Comparison of ENCODE assay signal across 15 cellular contexts in the genomic region with DNA sequence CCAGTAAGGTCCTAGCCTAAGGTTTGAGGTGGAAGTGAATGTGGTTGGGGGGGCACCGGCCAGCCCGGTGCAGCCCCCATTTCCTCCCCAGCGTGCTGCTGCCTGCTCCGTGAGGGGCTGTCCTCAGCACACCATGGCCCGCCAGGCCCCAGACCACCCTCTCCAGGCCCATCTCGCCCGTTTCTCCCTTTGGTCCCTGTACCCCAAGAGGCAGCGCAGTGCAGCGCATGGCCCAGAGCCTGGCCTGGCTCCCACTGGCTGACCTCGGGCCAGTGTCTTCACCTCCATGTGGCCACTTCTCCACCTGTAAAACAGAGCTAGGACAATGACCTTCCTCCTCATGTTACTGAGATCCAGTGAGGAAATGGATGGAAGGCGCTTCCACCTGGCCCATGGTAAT.
DNase-seq lines count a peak whose midpoint lies in the region; ATAC-seq and TF ChIP-seq lines count a peak whose summit lies in the region.
"Had no signal": no experiment of that assay in that cellular context is flagged by ENCODE, and none has a peak within 500 bp of the region (broad histone marks: within the 10 kb centered on the region; RNA-seq: fewer than 3 reads in every experiment).

No MANE protein-coding gene starts in this region.

- H2BK120ac ChIP-seq in neuronal stem cell (ENCODE audit: low read depth, low read length): no peak overlapping the region

- TF ChIP-seq CTCF in Caco-2 (IDR thresholded peaks at IDR 0.05; ENCODE audit: insufficient read depth in 1 of 2, low read depth in 1 of 2, low read length in 1 of 2, severe bottlenecking in 1 of 2, unreplicated experiment in 1 of 2) (no peak), brain (conservative IDR thresholded peaks at IDR 0.05) (no peak)

- intact Hi-C loops in Caco-2 (cut with micrococcal nuclease; ENCODE audit: unreplicated experiment): no loop called here

- H3K4me3 Mint-ChIP-seq in Caco-2 (ENCODE audit: unreplicated experiment) (no peak overlapping the region), brain (no peak overlapping the region)
- no peak overlapping the region for H3K4me3 Mint-ChIP-seq in stimulated activated naive CD8-positive, alpha-beta T cell treated with anti-CD3 and anti-CD28 coated beads, Interleukin-15, amount 100 ng/mL, for 72 hours
- H3K4me3 Mint-ChIP-seq: CD4-positive, CD25-positive, alpha-beta regulatory T cell had no signal

- no peak overlapping the region for H3K4me3 ChIP-seq in Caco-2 (ENCODE audit: low read depth, low read length)
- no peak overlapping the region for H3K4me3 ChIP-seq in neuronal stem cell (ENCODE audit: low read length in 2 of 2)
- H3K4me3 ChIP-seq: BLaER1 treated with 17β-estradiol and CSF1 and Interleukin-3, amounts not matched to agents 10 nM and 100 nM had no signal

- H3K23ac ChIP-seq in neuronal stem cell (ENCODE audit: low read depth, low read length, poor library complexity): no peak overlapping the region

- ATAC-seq in stimulated activated naive CD8-positive, alpha-beta T cell treated with anti-CD3 and anti-CD28 coated beads, Interleukin-15, amount 100 ng/mL, for 72 hours: no peak
- no peak for ATAC-seq in HG02970 (IDR thresholded peaks at IDR 0.05; ENCODE audit: low FRiP score, unreplicated experiment)
- ATAC-seq: HCT116 had no signal

- H3K27me3 Mint-ChIP-seq in Caco-2 (ENCODE audit: insufficient read depth, unreplicated experiment) (no peaks in the 10 kb centered on the region), brain (peaks cover 3% of the 10 kb centered on the region)
- H3K27me3 Mint-ChIP-seq in stimulated activated naive CD8-positive, alpha-beta T cell treated with anti-CD3 and anti-CD28 coated beads, Interleukin-15, amount 100 ng/mL, for 72 hours: no peaks in the 10 kb centered on the region
- H3K27me3 Mint-ChIP-seq: CD4-positive, CD25-positive, alpha-beta regulatory T cell had no signal

- H3K9me3 ChIP-seq in Caco-2: no peaks in the 10 kb centered on the region
- H3K9me3 ChIP-seq in neuronal stem cell (replicated peaks in 1 of 2; ENCODE audit: control insufficient read depth in 2 of 2, insufficient read depth in 1 of 2, low read depth in 1 of 2, low read length in 2 of 2): no peaks in the 10 kb centered on the region
- H3K9me3 ChIP-seq: BLaER1 treated with 17β-estradiol and CSF1 and Interleukin-3, amounts not matched to agents 10 nM and 100 nM had no signal

- peak overlapping the region; percentile 77 for H3K27ac Mint-ChIP-seq in Caco-2 (ENCODE audit: unreplicated experiment)
- H3K27ac Mint-ChIP-seq in brain: peak overlapping the region in 4 of 5 experiments; percentile 31 to 92 (median 66)
- no peak overlapping the region for H3K27ac Mint-ChIP-seq in stimulated activated naive CD8-positive, alpha-beta T cell treated with anti-CD3 and anti-CD28 coated beads, Interleukin-15, amount 100 ng/mL, for 72 hours
- H3K27ac Mint-ChIP-seq: CD4-positive, CD25-positive, alpha-beta regulatory T cell had no signal

- CTCF ChIA-PET in Caco-2 (lab: Charles Lee): interaction anchor here (0.6 to 1.1 kb wide), 4 partner anchors 15 to 115 kb away, joined by 3 to 8 read pairs (median 3); no protein-coding TSS in a partner anchor

- no peak overlapping the region for H2BK5ac ChIP-seq in neuronal stem cell (ENCODE audit: low read length)

- H3K36me3 ChIP-seq in Caco-2 (ENCODE audit: control insufficient read depth, insufficient read depth, low read length) (no peaks in the 10 kb centered on the region), neuronal stem cell (replicated peaks in 1 of 2; ENCODE audit: control insufficient read depth in 2 of 2, insufficient read depth in 2 of 2, low read length in 2 of 2) (no peaks in the 10 kb centered on the region)
- H3K36me3 ChIP-seq: BLaER1 treated with 17β-estradiol and CSF1 and Interleukin-3, amounts not matched to agents 10 nM and 100 nM had no signal

- H3K14ac ChIP-seq in neuronal stem cell (ENCODE audit: low read length): no peak overlapping the region

- H3K4me1 ChIP-seq in Caco-2: peaks cover 45% of the 10 kb centered on the region
- peaks cover 14 to 55% of the 10 kb centered on the region in 2 donors for H3K4me1 ChIP-seq in neuronal stem cell (ENCODE audit: control insufficient read depth in 2 of 2, insufficient read depth in 1 of 2, low read depth in 1 of 2, low read length in 2 of 2)

- peaks cover 26% of the 10 kb centered on the region for H3K4me1 Mint-ChIP-seq in Caco-2 (ENCODE audit: low read depth, unreplicated experiment)
- peaks cover 74% of the 10 kb centered on the region for H3K4me1 Mint-ChIP-seq in brain
- H3K4me1 Mint-ChIP-seq in stimulated activated naive CD8-positive, alpha-beta T cell treated with anti-CD3 and anti-CD28 coated beads, Interleukin-15, amount 100 ng/mL, for 72 hours: peaks cover 35% of the 10 kb centered on the region

- H2BK15ac ChIP-seq in neuronal stem cell (ENCODE audit: low read length): peak overlapping the region; percentile 28

- DNase-seq in NCI-H2107 treated with DMSO at 0.1 percent for 48 hours (lab: John Stamatoyannopoulos, UW; ENCODE audit: unreplicated experiment): peak; percentile 30
- DNase-seq in NCI-H2107 (lab: John Stamatoyannopoulos, UW): no peak
- DNase-seq in Caco-2: no peak
- no peak for DNase-seq in neuronal stem cell (ENCODE audit: low spot score)
- DNase-seq in stimulated activated naive CD8-positive, alpha-beta T cell treated with anti-CD3 and anti-CD28 coated beads, Interleukin-15, amount 100 ng/mL, for 72 hours: no peak
- DNase-seq: 8988T; AML-193; CD4-positive, CD25-positive, alpha-beta regulatory T cell; GF-D8; IMR-90; KG1 had no signal

- H3K79me1 ChIP-seq in neuronal stem cell (ENCODE audit: low read depth, low read length): no peaks in the 10 kb centered on the region

- H4K91ac ChIP-seq in neuronal stem cell (ENCODE audit: low read depth, low read length, poor library complexity): no peak overlapping the region

- H4K8ac ChIP-seq in neuronal stem cell (ENCODE audit: low read depth, low read length): no peak overlapping the region

- no peak overlapping the region for H2BK12ac ChIP-seq in neuronal stem cell (ENCODE audit: low read length)

- no CpG with 5 or more reads among the region's 11 CpGs for WGBS in neuronal stem cell (ENCODE audit: extremely low coverage in 2 of 2, insufficient read length in 2 of 2, insufficient replicate concordance in 1 of 2), 2 donors

- BruUV-seq in Caco-2 (replicated peaks; lab: Mats Ljungman, UMichigan): no TSS peak

- H2AK5ac ChIP-seq in neuronal stem cell (ENCODE audit: low read depth, low read length): peak overlapping the region; percentile 6

- no peak overlapping the region for H2AFZ ChIP-seq in neuronal stem cell (ENCODE audit: low read length)

- H3K36me3 Mint-ChIP-seq in Caco-2 (ENCODE audit: insufficient read depth, unreplicated experiment) (no peaks in the 10 kb centered on the region), brain (no peaks in the 10 kb centered on the region)
- H3K36me3 Mint-ChIP-seq: CD4-positive, CD25-positive, alpha-beta regulatory T cell had no signal

- H3K27me3 ChIP-seq in Caco-2 (replicated peaks; ENCODE audit: control insufficient read depth, insufficient read depth, low read length): no peaks in the 10 kb centered on the region
- peaks cover 0 to 13% (median 10%) of the 10 kb centered on the region in 3 experiments for H3K27me3 ChIP-seq in neuronal stem cell (ENCODE audit: control insufficient read depth in 3 of 3, insufficient read depth in 3 of 3, low read depth in 1 of 3, low read length in 3 of 3)

- H3K18ac ChIP-seq in neuronal stem cell (ENCODE audit: low read length): peak overlapping the region; percentile 15

- POLR2A ChIA-PET in Caco-2 (lab: Charles Lee): no interaction called here

- H3K4ac ChIP-seq in neuronal stem cell (ENCODE audit: low read length): no peak overlapping the region

- H3K4me2 ChIP-seq in neuronal stem cell (ENCODE audit: insufficient read depth, low read length, poor library complexity, severe bottlenecking): no peak overlapping the region

- no peak overlapping the region for H3K9ac ChIP-seq in neuronal stem cell (ENCODE audit: low read depth, low read length, poor library complexity)
- H3K9ac ChIP-seq: BLaER1 treated with 17β-estradiol and CSF1 and Interleukin-3, amounts not matched to agents 10 nM and 100 nM had no signal

- H3K27ac ChIP-seq in neuronal stem cell (replicated peaks; ENCODE audit: low read length): no peak overlapping the region
- H3K27ac ChIP-seq: BLaER1 treated with 17β-estradiol and CSF1 and Interleukin-3, amounts not matched to agents 10 nM and 100 nM had no signal

- no peaks in the 10 kb centered on the region for H3K9me3 Mint-ChIP-seq in Caco-2 (ENCODE audit: unreplicated experiment)
- peaks cover 0 to 2% (median 0%) of the 10 kb centered on the region in 5 experiments for H3K9me3 Mint-ChIP-seq in brain
- no peaks in the 10 kb centered on the region for H3K9me3 Mint-ChIP-seq in stimulated activated naive CD8-positive, alpha-beta T cell treated with anti-CD3 and anti-CD28 coated beads, Interleukin-15, amount 100 ng/mL, for 72 hours

Comparison
In these comparisons a context has a peak if more than half of its experiments do, and no peak if none do; other contexts are left out.
1. H3K27ac Mint-ChIP-seq: peak in Caco-2 (single experiment) and brain (4 of 5); none in stimulated activated naive CD8-positive, alpha-beta T cell treated with anti-CD3 and anti-CD28 coated beads, Interleukin-15, amount 100 ng/mL, for 72 hours (0 of 2).